18 cellular contexts compared by ENCODE assay signal in the genomic region with DNA sequence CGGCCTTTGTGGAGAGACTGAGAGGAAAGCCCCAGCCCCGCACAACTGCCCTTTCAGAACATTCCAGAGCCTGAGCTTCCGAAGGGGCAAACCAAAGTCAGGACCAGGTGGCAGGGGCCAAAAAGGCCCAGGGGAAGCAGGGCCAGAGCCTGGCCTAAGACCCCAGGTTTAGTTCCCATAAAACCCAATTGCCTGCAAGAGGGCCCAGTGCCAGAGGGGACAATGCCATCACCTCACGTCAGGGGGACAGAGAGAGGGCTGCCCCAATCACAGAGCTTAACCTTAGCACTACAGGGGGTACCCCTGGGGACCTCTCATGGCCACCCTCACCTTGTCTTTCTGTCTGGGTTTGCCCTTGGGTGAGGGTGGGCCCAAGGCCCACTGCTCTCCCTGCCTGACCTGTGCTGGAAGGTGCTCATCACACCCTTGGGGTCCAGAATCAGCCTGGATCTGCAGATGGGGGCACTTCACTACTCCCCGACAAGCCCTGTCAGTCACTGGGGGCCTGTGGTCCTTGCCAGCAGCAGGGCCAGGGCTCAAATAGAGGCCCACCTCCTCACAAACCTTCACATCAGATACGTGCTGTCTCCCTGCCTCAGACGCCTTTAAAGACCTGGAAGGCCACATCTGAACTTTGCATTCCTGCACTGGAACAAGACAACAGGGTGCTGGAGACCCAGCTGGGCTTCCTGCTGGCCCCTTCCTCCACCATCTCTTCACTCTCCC. TPM values are rescaled to one million over a fixed set of nuclear protein-coding genes. Genes with fewer than 3 reads are reported as not detected.
DNase-seq lines count a peak whose midpoint lies in the region; ATAC-seq and TF ChIP-seq lines count a peak whose summit lies in the region.
"Had no signal": no experiment of that assay in that cellular context is flagged by ENCODE, and none has a peak within 500 bp of the region (broad histone marks: within the 10 kb centered on the region; RNA-seq: fewer than 3 reads in every experiment).

No MANE protein-coding gene starts in this region.

- peaks cover 14% of the 10 kb centered on the region for H3K27me3 Mint-ChIP-seq in endothelial cell (ENCODE audit: unreplicated experiment)
- no peaks in the 10 kb centered on the region for H3K27me3 Mint-ChIP-seq in T-helper 2 cell treated with Interferon-gamma antibody and Interleukin-4, amounts not matched to agents 5 μg/mL and 100 μg/mL, for 36 hours (ENCODE audit: low read depth)

- H3K36me3 ChIP-seq in WERI-Rb-1 = peaks cover 9% of the 10 kb centered on the region; the same call in 1 of the 2 replicates

- no peak for ATAC-seq in stimulated activated effector memory CD8-positive, alpha-beta T cell treated with anti-CD3 and anti-CD28 coated beads, Interleukin-12 subunit alpha, Interleukin-12 subunit beta, amount 100 ng/mL, for 72 hours
- ATAC-seq: activated naive CD4-positive, alpha-beta T cell treated with anti-CD3 and anti-CD28 coated beads, Interleukin-2, amount 50 U/mL, for 72 hours; right lobe of liver had no signal

- peak overlapping the region; percentile 6 for H3K4me3 Mint-ChIP-seq in endothelial cell (ENCODE audit: unreplicated experiment)
- H3K4me3 Mint-ChIP-seq in stimulated activated effector memory CD8-positive, alpha-beta T cell treated with anti-CD3 and anti-CD28 coated beads, Interleukin-12 subunit alpha, Interleukin-12 subunit beta, amount 100 ng/mL, for 72 hours = no peak overlapping the region
- no peak overlapping the region for H3K4me3 Mint-ChIP-seq in T-helper 2 cell treated with Interferon-gamma antibody and Interleukin-4, amounts not matched to agents 5 μg/mL and 100 μg/mL, for 36 hours

- DNase-seq in activated effector memory CD4-positive, alpha-beta T cell treated with anti-CD3 and anti-CD28 coated beads, Interleukin-2, amount 50 U/mL, for 16 hours = peak; percentile 41
- DNase-seq in activated effector memory CD4-positive, alpha-beta T cell treated with Interleukin-2 at 50 U/mL for 16 hours = no peak
- DNase-seq in WERI-Rb-1 = no peak
- no peak for DNase-seq in endothelial cell (ENCODE audit: low spot score)
- DNase-seq in stimulated activated effector memory CD8-positive, alpha-beta T cell treated with anti-CD3 and anti-CD28 coated beads, Interleukin-12 subunit alpha, Interleukin-12 subunit beta, amount 100 ng/mL, for 72 hours (ENCODE audit: low spot score in 2 of 2) = no peak
- no peak for DNase-seq in retina
- no peak for DNase-seq in T-helper 2 cell treated with Interferon-gamma antibody and Interleukin-4, amounts not matched to agents 5 μg/mL and 100 μg/mL, for 36 hours (ENCODE audit: low spot score)
- no peak for DNase-seq in superior temporal gyrus (ENCODE audit: extremely low spot score)
- DNase-seq: ACHN; activated CD4-positive, alpha-beta T cell treated with anti-CD3 and anti-CD28 coated beads for 1 hour; effector memory CD4-positive, alpha-beta T cell; kidney glomerular epithelial cell; midbrain; NCI-H2029; NCI-H446 treated with DMSO at 0.1 percent for 48 hours; SIG-M5 had no signal

- peak overlapping the region; percentile 44 for H3K27ac Mint-ChIP-seq in endothelial cell (ENCODE audit: unreplicated experiment)
- H3K27ac Mint-ChIP-seq in stimulated activated effector memory CD8-positive, alpha-beta T cell treated with anti-CD3 and anti-CD28 coated beads, Interleukin-12 subunit alpha, Interleukin-12 subunit beta, amount 100 ng/mL, for 72 hours = peak overlapping the region; percentile 56
- H3K27ac Mint-ChIP-seq in T-helper 2 cell treated with Interferon-gamma antibody and Interleukin-4, amounts not matched to agents 5 μg/mL and 100 μg/mL, for 36 hours = no peak overlapping the region

- peaks cover 13% of the 10 kb centered on the region for H3K36me3 Mint-ChIP-seq in endothelial cell (ENCODE audit: low read depth, unreplicated experiment)
- peaks cover 17% of the 10 kb centered on the region for H3K36me3 Mint-ChIP-seq in stimulated activated effector memory CD8-positive, alpha-beta T cell treated with anti-CD3 and anti-CD28 coated beads, Interleukin-12 subunit alpha, Interleukin-12 subunit beta, amount 100 ng/mL, for 72 hours
- H3K36me3 Mint-ChIP-seq in T-helper 2 cell treated with Interferon-gamma antibody and Interleukin-4, amounts not matched to agents 5 μg/mL and 100 μg/mL, for 36 hours (ENCODE audit: low read depth) = peaks cover 8% of the 10 kb centered on the region
- H3K36me3 Mint-ChIP-seq: activated naive CD4-positive, alpha-beta T cell treated with anti-CD3 and anti-CD28 coated beads, Interleukin-2, amount 50 U/mL, for 72 hours had no signal

- TF ChIP-seq CTCF in WERI-Rb-1 (IDR thresholded peaks at IDR 0.05; ENCODE audit: low read depth, low read length) = no peak
- TF ChIP-seq CTCF in endothelial cell (IDR thresholded peaks at IDR 0.05; ENCODE audit: unreplicated experiment) = no peak

- no peak overlapping the region for H3K4me3 ChIP-seq in WERI-Rb-1 (ENCODE audit: low read depth, low read length)
- H3K4me3 ChIP-seq: right lobe of liver had no signal

- H3K9me3 Mint-ChIP-seq in endothelial cell (ENCODE audit: unreplicated experiment) = no peaks in the 10 kb centered on the region
- no peaks in the 10 kb centered on the region for H3K9me3 Mint-ChIP-seq in stimulated activated effector memory CD8-positive, alpha-beta T cell treated with anti-CD3 and anti-CD28 coated beads, Interleukin-12 subunit alpha, Interleukin-12 subunit beta, amount 100 ng/mL, for 72 hours
- H3K9me3 Mint-ChIP-seq in T-helper 2 cell treated with Interferon-gamma antibody and Interleukin-4, amounts not matched to agents 5 μg/mL and 100 μg/mL, for 36 hours = no peaks in the 10 kb centered on the region
- H3K9me3 Mint-ChIP-seq: activated naive CD4-positive, alpha-beta T cell treated with anti-CD3 and anti-CD28 coated beads, Interleukin-2, amount 50 U/mL, for 72 hours had no signal

- peak overlapping the region; percentile 25 for H3K27ac ChIP-seq in WERI-Rb-1
- H3K27ac ChIP-seq: right lobe of liver had no signal

- no peaks in the 10 kb centered on the region for H3K9me3 ChIP-seq in WERI-Rb-1 (ENCODE audit: severe bottlenecking)
- H3K9me3 ChIP-seq: right lobe of liver had no signal

- no peaks in the 10 kb centered on the region for H3K27me3 ChIP-seq in WERI-Rb-1 (ENCODE audit: insufficient read depth, low read depth, severe bottlenecking)
- H3K27me3 ChIP-seq: right lobe of liver had no signal

- peaks cover 61% of the 10 kb centered on the region for H3K4me1 Mint-ChIP-seq in endothelial cell (ENCODE audit: unreplicated experiment)
- no peaks in the 10 kb centered on the region for H3K4me1 Mint-ChIP-seq in stimulated activated effector memory CD8-positive, alpha-beta T cell treated with anti-CD3 and anti-CD28 coated beads, Interleukin-12 subunit alpha, Interleukin-12 subunit beta, amount 100 ng/mL, for 72 hours
- H3K4me1 Mint-ChIP-seq in T-helper 2 cell treated with Interferon-gamma antibody and Interleukin-4, amounts not matched to agents 5 μg/mL and 100 μg/mL, for 36 hours (ENCODE audit: low read depth) = peaks cover 16% of the 10 kb centered on the region

RNA-seq across cellular contexts. Expression of a gene that starts 3.8 kb away (rescaled TPM):
- total RNA-seq in endothelial cell (ENCODE audit: unreplicated experiment) = 11.0 TPM

RNA-seq across cellular contexts. Expression of a gene that starts 28.2 kb away (rescaled TPM):
- 42.1 TPM for total RNA-seq in endothelial cell (ENCODE audit: unreplicated experiment)
